ENCODE assay signal across 1 cellular context in the genomic region with DNA sequence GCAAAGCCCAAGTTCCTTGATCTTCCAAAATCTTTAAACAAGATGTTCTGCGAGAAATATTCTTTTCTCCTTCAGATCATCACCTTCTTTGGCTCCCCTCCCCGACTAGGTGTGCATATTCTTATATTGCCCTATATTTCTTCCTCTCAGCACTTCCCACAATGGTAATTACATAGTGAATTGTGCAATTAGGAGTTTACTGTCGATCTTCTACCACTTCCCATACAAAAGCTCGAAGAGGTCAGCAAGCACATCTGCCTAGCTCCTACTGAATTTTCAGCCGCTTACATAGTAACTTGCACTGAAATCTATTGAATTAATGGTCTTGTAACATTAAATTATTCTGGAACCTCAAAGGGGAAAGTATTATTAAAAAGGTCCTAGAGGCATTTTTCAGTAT.
TF ChIP-seq lines count a peak whose summit lies in the region.

No MANE protein-coding gene starts in this region.

TF ChIP-seq in H1, 55 proteins besides CTCF, POLR2A, EP300 and RAD21 (continued from another document):
- no peak for TF ChIP-seq SIN3A (conservative IDR thresholded peaks at IDR 0.05 in 1 of 2, IDR thresholded peaks at IDR 0.05 in 1 of 2; ENCODE audit: low read depth in 1 of 2, low read length in 2 of 2)
- no peak for TF ChIP-seq PHF8 (conservative IDR thresholded peaks at IDR 0.05; ENCODE audit: low read depth, low read length)
- TF ChIP-seq SIRT6 (IDR thresholded peaks at IDR 0.05; ENCODE audit: low read length) = no peak
TF ChIP-seq in H1: peak in this region for 0.
